ENCODE assay signal across 21 cellular contexts in the genomic region with DNA sequence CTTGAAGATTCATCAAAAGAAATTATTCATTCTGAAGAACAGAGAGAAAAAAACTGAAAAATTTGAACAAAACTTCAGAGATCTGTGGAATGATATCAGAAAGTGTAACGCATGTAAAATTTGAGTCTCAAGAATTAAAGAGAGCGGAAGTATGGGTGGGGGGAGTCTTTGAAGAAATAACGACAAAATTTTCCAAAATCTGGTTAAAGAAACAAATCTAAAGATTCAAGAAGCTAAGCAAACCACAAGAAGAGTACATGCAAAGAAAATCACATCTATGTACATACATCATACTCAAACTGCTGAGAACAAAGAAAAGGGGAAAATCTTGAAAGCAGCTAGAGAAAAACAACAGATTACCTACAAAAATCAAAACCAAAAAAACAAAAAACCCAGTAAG.
"Had no signal": no experiment of that assay in that cellular context is flagged by ENCODE, and none has a peak within 500 bp of the region (broad histone marks: within the 10 kb centered on the region; RNA-seq: fewer than 3 reads in every experiment).

No MANE protein-coding gene starts in this region.

- H3K27ac Mint-ChIP-seq: endodermal cell; immature natural killer cell; memory B cell; mesothelial cell of epicardium; nephron; stimulated activated effector memory CD8-positive, alpha-beta T cell treated with anti-CD3 and anti-CD28 coated beads, Interleukin-12 subunit alpha, Interleukin-12 subunit beta, amount 100 ng/mL, for 72 hours; type B pancreatic cell had no signal

- H3K4me3 Mint-ChIP-seq: endodermal cell; immature natural killer cell; memory B cell; mesothelial cell of epicardium; nephron; stimulated activated effector memory CD8-positive, alpha-beta T cell treated with anti-CD3 and anti-CD28 coated beads, Interleukin-12 subunit alpha, Interleukin-12 subunit beta, amount 100 ng/mL, for 72 hours; type B pancreatic cell had no signal

- H3K27ac ChIP-seq: foreskin keratinocyte, left ventricle myocardium inferior, lower lobe of right lung, parathyroid adenoma, psoas muscle, right lobe of liver, suprapubic skin, thyroid gland had no signal

- H3K27me3 ChIP-seq: right lobe of liver, suprapubic skin, thyroid gland had no signal

- DNase-seq: effector CD4-positive, alpha-beta T cell; endodermal cell; erythroblast; foreskin keratinocyte; immature natural killer cell; left ventricle myocardium inferior; lower lobe of right lung; psoas muscle; retina; right lobe of liver; stimulated activated CD4-positive, alpha-beta T cell treated with anti-CD3 and anti-CD28 coated beads, Interleukin-4, amount 100 ng/mL, for 1 hour; stimulated activated CD8-positive, alpha-beta memory T cell treated with anti-CD3 and anti-CD28 coated beads, Interleukin-4, amount 100 ng/mL, for 48 hours; stimulated activated naive CD8-positive, alpha-beta T cell treated with anti-CD3 and anti-CD28 coated beads, Interleukin-15, Interleukin-2, amounts not matched to agents 100 U/mL and 50 U/mL, for 24 hours; thyroid gland had no signal

- H3K4me3 ChIP-seq: left ventricle myocardium inferior, lower lobe of right lung, psoas muscle, right lobe of liver, suprapubic skin, thyroid gland had no signal

- H3K4me1 Mint-ChIP-seq: immature natural killer cell; memory B cell; mesothelial cell of epicardium; nephron; stimulated activated effector memory CD8-positive, alpha-beta T cell treated with anti-CD3 and anti-CD28 coated beads, Interleukin-12 subunit alpha, Interleukin-12 subunit beta, amount 100 ng/mL, for 72 hours had no signal

- H3K9me3 Mint-ChIP-seq: endodermal cell; stimulated activated effector memory CD8-positive, alpha-beta T cell treated with anti-CD3 and anti-CD28 coated beads, Interleukin-12 subunit alpha, Interleukin-12 subunit beta, amount 100 ng/mL, for 72 hours had no signal

- H3K9me3 ChIP-seq: left ventricle myocardium inferior, lower lobe of right lung, psoas muscle, right lobe of liver, suprapubic skin, thyroid gland had no signal

- H3K36me3 ChIP-seq: left ventricle myocardium inferior, lower lobe of right lung, right lobe of liver, suprapubic skin, thyroid gland had no signal

- ATAC-seq: foreskin keratinocyte; lower lobe of right lung; psoas muscle; right lobe of liver; stimulated activated effector memory CD8-positive, alpha-beta T cell treated with anti-CD3 and anti-CD28 coated beads, Interleukin-12 subunit alpha, Interleukin-12 subunit beta, amount 100 ng/mL, for 72 hours; stimulated activated naive CD8-positive, alpha-beta T cell treated with anti-CD3 and anti-CD28 coated beads, Interleukin-15, Interleukin-2, amounts not matched to agents 100 U/mL and 50 U/mL, for 24 hours had no signal

- H3K4me1 ChIP-seq: left ventricle myocardium inferior, lower lobe of right lung, parathyroid adenoma, psoas muscle, right lobe of liver, suprapubic skin, thyroid gland had no signal

- H3K36me3 Mint-ChIP-seq: immature natural killer cell; stimulated activated effector memory CD8-positive, alpha-beta T cell treated with anti-CD3 and anti-CD28 coated beads, Interleukin-12 subunit alpha, Interleukin-12 subunit beta, amount 100 ng/mL, for 72 hours had no signal
